33 cellular contexts compared by ENCODE assay signal in genomic region chr6:167698540-167698939, GRCh38.
DNase-seq lines count a peak whose midpoint lies in the region; ATAC-seq, FAIRE-seq and TF ChIP-seq lines count a peak whose summit lies in the region.
"Had no signal": no experiment of that assay in that cellular context is flagged by ENCODE, and none has a peak within 500 bp of the region (broad histone marks: within the 10 kb centered on the region; RNA-seq: fewer than 3 reads in every experiment).

No MANE protein-coding gene starts in this region.

- no peaks in the 10 kb centered on the region for H3K79me2 ChIP-seq in H1 (ENCODE audit: control insufficient read depth in 1 of 2, insufficient read depth in 2 of 2, low read length in 2 of 2)
- H3K79me2 ChIP-seq: parathyroid adenoma had no signal

- no peak overlapping the region for H3K4me2 ChIP-seq in H1 (ENCODE audit: insufficient read depth in 1 of 2, low read depth in 2 of 2, low read length in 2 of 2)
- H3K4me2 ChIP-seq: KMS-11, PC-9 had no signal

- H2BK120ac ChIP-seq in H1 (replicated peaks; ENCODE audit: low read depth, low read length), result no peak overlapping the region

- no peak overlapping the region for H3K9ac ChIP-seq in H1 (replicated peaks in 1 of 4; ENCODE audit: extremely low read depth in 1 of 4, low read depth in 3 of 4, low read length in 3 of 4)
- H3K9ac ChIP-seq: KMS-11, parathyroid adenoma had no signal

- H3K36me3 ChIP-seq in heart left ventricle, result no peaks in the 10 kb centered on the region
- H3K36me3 ChIP-seq in H1 (ENCODE audit: control insufficient read depth in 2 of 4, insufficient read depth in 4 of 4, low read length in 3 of 4), result no peaks in the 10 kb centered on the region
- no peaks in the 10 kb centered on the region for H3K36me3 ChIP-seq in mesodermal cell (ENCODE audit: control insufficient read depth, insufficient read depth, low read length)
- H3K36me3 ChIP-seq in upper lobe of left lung, result no peaks in the 10 kb centered on the region
- H3K36me3 ChIP-seq in tibial nerve, result no peaks in the 10 kb centered on the region
- H3K36me3 ChIP-seq: MG63 had no signal

- no peak for TF ChIP-seq RAD21 in H1 (IDR thresholded peaks at IDR 0.05 in 1 of 2, conservative IDR thresholded peaks at IDR 0.05 in 1 of 2; ENCODE audit: low read depth in 2 of 2, low read length in 2 of 2)

- TF ChIP-seq CTCF in heart left ventricle (IDR thresholded peaks at IDR 0.05) (no peak), H1 (IDR thresholded peaks at IDR 0.05; ENCODE audit: control extremely low read depth in 1 of 3, insufficient read depth in 1 of 3, low read depth in 1 of 3, low read length in 3 of 3) (no peak), upper lobe of left lung (IDR thresholded peaks at IDR 0.05) (no peak), tibial nerve (IDR thresholded peaks at IDR 0.05) (no peak)

- DNase-seq in heart left ventricle, result no peak
- DNase-seq in Right ventricle myocardium superior, result no peak
- no peak for DNase-seq in H1 (ENCODE audit: low read depth in 1 of 2, low spot score in 2 of 2)
- DNase-seq in upper lobe of left lung, result peak in 1 of 2 donors; percentile 45
- DNase-seq in activated naive CD8-positive, alpha-beta T cell treated with anti-CD3 and anti-CD28 coated beads for 36 hours, result no peak
- DNase-seq in tibial nerve (ENCODE audit: low spot score in 2 of 2), result no peak
- no peak for DNase-seq in globus pallidus (ENCODE audit: low spot score)
- DNase-seq: activated CD4-positive, alpha-beta T cell treated with anti-CD3 and anti-CD28 coated beads, Interleukin-2, amount 10 ng/mL, durations not matched to agents 7 days and 5 days; activated gamma-delta T cell treated with Interleukin-2 at 50 U/mL for 16 hours; AML-193; CD8-positive, alpha-beta T cell; DMS 273 treated with DMSO at 0.1 percent for 48 hours; endodermal cell; foreskin fibroblast; GOT3; kidney; MG63; NCI-H1105 treated with DMSO at 0.1 percent for 48 hours; NCI-H2029 treated with DMSO at 0.1 percent for 48 hours; NCI-H526 treated with DMSO at 0.1 percent for 48 hours; PC-9; stimulated activated CD4-positive, alpha-beta T cell treated with anti-CD3 and anti-CD28 coated beads, Interleukin-15, amount 100 ng/mL, for 24 hours had no signal

- no peak overlapping the region; the same call in 1 of the 2 replicates for H2BK5ac ChIP-seq in H1 (ENCODE audit: low read depth, low read length)

- H3K36me3 Mint-ChIP-seq in activated naive CD8-positive, alpha-beta T cell treated with anti-CD3 and anti-CD28 coated beads for 36 hours, result peaks cover 7% of the 10 kb centered on the region
- H3K36me3 Mint-ChIP-seq: CD8-positive, alpha-beta T cell had no signal

- H2AK5ac ChIP-seq in H1 (ENCODE audit: low read depth, low read length), result no peak overlapping the region

- H3K9me3 Mint-ChIP-seq in activated naive CD8-positive, alpha-beta T cell treated with anti-CD3 and anti-CD28 coated beads for 36 hours, result no peaks in the 10 kb centered on the region
- H3K9me3 Mint-ChIP-seq: activated B cell treated with CpG ODN at 0.5 μM for 24 hours; activated CD4-positive, alpha-beta T cell treated with anti-CD3 and anti-CD28 coated beads, Interleukin-2, amount 10 ng/mL, durations not matched to agents 7 days and 5 days; activated T-cell treated with anti-CD3 and anti-CD28 coated beads, Interleukin-2, amount 50 U/mL, for 24 hours; CD8-positive, alpha-beta T cell; neural crest cell; T-helper 1 cell treated with Interleukin-12 subunit alpha and Interleukin-12 subunit beta and Interleukin-4 antibody, amounts not matched to agents 30 μg/mL and 1 μg/mL, for 36 hours had no signal

- TF ChIP-seq EP300 in H1 (IDR thresholded peaks at IDR 0.05; ENCODE audit: borderline replicate concordance in 1 of 2, low read depth in 2 of 2, low read length in 2 of 2) (no peak), upper lobe of left lung (IDR thresholded peaks at IDR 0.05) (no peak), tibial nerve (IDR thresholded peaks at IDR 0.05) (no peak)

- FAIRE-seq in H1 (lab: Jason Lieb, UNC), result no peak
- FAIRE-seq: A204.1, astrocyte, GM19239, kidney had no signal

- POLR2A ChIA-PET in H1 (lab: Charles Lee; ENCODE audit: partially characterized antibody), result no interaction called here

- no peak overlapping the region for H2BK12ac ChIP-seq in H1 (ENCODE audit: low read depth, low read length)

- peaks cover 25% of the 10 kb centered on the region for H3K4me1 Mint-ChIP-seq in activated naive CD8-positive, alpha-beta T cell treated with anti-CD3 and anti-CD28 coated beads for 36 hours

- no peak overlapping the region for H3K23ac ChIP-seq in H1 (ENCODE audit: insufficient read length)

- no peaks in the 10 kb centered on the region for H4K20me1 ChIP-seq in H1 (replicated peaks in 1 of 2; ENCODE audit: control insufficient read depth in 1 of 2, insufficient read depth in 2 of 2, low read length in 2 of 2)

- H3K14ac ChIP-seq in H1 (ENCODE audit: insufficient read length), result no peak overlapping the region

- CTCF ChIA-PET in H1 (lab: Charles Lee; ENCODE audit: partially characterized antibody), result interaction anchor here (1.3 kb wide), 3 partner anchors 8 to 255 kb away, joined by 3 to 7 read pairs (median 4); no protein-coding TSS in a partner anchor

- H3K79me1 ChIP-seq in H1 (ENCODE audit: low read depth, low read length), result no peaks in the 10 kb centered on the region

- H2BK15ac ChIP-seq in H1 (ENCODE audit: low read length), result no peak overlapping the region

- TF ChIP-seq POLR2A in heart left ventricle (IDR thresholded peaks at IDR 0.05) (no peak), H1 (IDR thresholded peaks at IDR 0.05; ENCODE audit: control extremely low read depth in 1 of 2, low read depth in 2 of 2, low read length in 2 of 2) (no peak), upper lobe of left lung (IDR thresholded peaks at IDR 0.05) (no peak), tibial nerve (IDR thresholded peaks at IDR 0.05) (no peak)

- intact Hi-C loops in heart left ventricle (cut with DNase I), result loop anchor here in 1 of 10 donors (10.0 kb wide), 1 partner anchor 96 kb away; no protein-coding TSS in a partner anchor
- intact Hi-C loops in Right ventricle myocardium superior (cut with DNase I), result no loop called here

- no peaks in the 10 kb centered on the region for H3K27me3 ChIP-seq in heart left ventricle
- no peaks in the 10 kb centered on the region for H3K27me3 ChIP-seq in H1 (replicated peaks in 1 of 4; ENCODE audit: control insufficient read depth in 3 of 4, extremely low read depth in 1 of 4, insufficient read depth in 3 of 4, low read length in 3 of 4)
- no peaks in the 10 kb centered on the region for H3K27me3 ChIP-seq in upper lobe of left lung
- no peaks in the 10 kb centered on the region for H3K27me3 ChIP-seq in tibial nerve
- H3K27me3 ChIP-seq: MG63 had no signal

- H3K4me3 Mint-ChIP-seq in activated naive CD8-positive, alpha-beta T cell treated with anti-CD3 and anti-CD28 coated beads for 36 hours, result no peak overlapping the region
- H3K4me3 Mint-ChIP-seq: activated CD4-positive, alpha-beta T cell treated with anti-CD3 and anti-CD28 coated beads, Interleukin-2, amount 10 ng/mL, durations not matched to agents 7 days and 5 days; activated T-cell treated with anti-CD3 and anti-CD28 coated beads, Interleukin-2, amount 50 U/mL, for 24 hours; endodermal cell; neural crest cell; T-helper 1 cell treated with Interleukin-12 subunit alpha and Interleukin-12 subunit beta and Interleukin-4 antibody, amounts not matched to agents 30 μg/mL and 1 μg/mL, for 36 hours had no signal

- H4K5ac ChIP-seq in H1 (ENCODE audit: insufficient read length, low read depth, low read length), result no peak overlapping the region

- H3K27ac Mint-ChIP-seq in activated naive CD8-positive, alpha-beta T cell treated with anti-CD3 and anti-CD28 coated beads for 36 hours, result no peak overlapping the region
- H3K27ac Mint-ChIP-seq: endodermal cell had no signal

- H3K27me3 Mint-ChIP-seq in activated naive CD8-positive, alpha-beta T cell treated with anti-CD3 and anti-CD28 coated beads for 36 hours, result peaks cover 35% of the 10 kb centered on the region

- H2BK20ac ChIP-seq in H1 (ENCODE audit: low read length), result peak overlapping the region; percentile 80; the same call in 1 of the 2 replicates

- whole genome bisulfite sequencing in heart left ventricle, 4 donors, result 91 to 98% (median 97%) methylated on average over 10 to 12 of the region's 12 CpGs
- WGBS in H1 (ENCODE audit: extremely low coverage in 1 of 2, insufficient coverage in 1 of 2, insufficient read length in 1 of 2, insufficient replicate concordance in 2 of 2, low coverage in 1 of 2, low lambda C conversion rate in 2 of 2, missing lambda C conversion rate in 1 of 2), 2 experiments, result 89% methylated on average over 12 of the region's 12 CpGs; no CpG with 5 or more reads in 1 of the 2 experiments
- 91 to 94% methylated on average over 12 of the region's 12 CpGs for WGBS in mesodermal cell (ENCODE audit: insufficient coverage in 2 of 2), 2 experiments
- 86 to 100% methylated on average over 6 to 12 of the region's 12 CpGs for WGBS in upper lobe of left lung, 2 donors
- 90% methylated on average over 4 to 9 of the region's 12 CpGs for WGBS in tibial nerve, 2 donors

- peak overlapping the region; percentile 66 for H4K91ac ChIP-seq in H1 (replicated peaks; ENCODE audit: insufficient read length, low read length)

- no peak for ATAC-seq in heart left ventricle
- no peak for ATAC-seq in Right ventricle myocardium superior (ENCODE audit: poor library complexity)
- ATAC-seq in upper lobe of left lung (ENCODE audit: low FRiP score in 2 of 2), result peak; percentile 3 to 13
- ATAC-seq: SK-N-SH treated with all-trans-retinoic acid at 6 μM for 48 hours had no signal

- peak overlapping the region; percentile 22; the same call in 1 of the 2 replicates for H4K8ac ChIP-seq in H1 (ENCODE audit: extremely low read depth, insufficient read depth, low read length)

- H2AFZ ChIP-seq in H1 (ENCODE audit: low read length), result no peak overlapping the region
- H2AFZ ChIP-seq: PC-9 had no signal

- no peak overlapping the region for H3K56ac ChIP-seq in H1 (replicated peaks; ENCODE audit: insufficient read length, low read depth, low read length)

- H3K4ac ChIP-seq in H1 (replicated peaks; ENCODE audit: insufficient read length, low read depth, low read length), result no peak overlapping the region

- H3K18ac ChIP-seq in H1 (ENCODE audit: extremely low read depth, low read length), result no peak overlapping the region

- H3K9me3 ChIP-seq in heart left ventricle, result no peaks in the 10 kb centered on the region
- no peaks in the 10 kb centered on the region for H3K9me3 ChIP-seq in H1 (ENCODE audit: insufficient read depth in 2 of 2, low read depth in 1 of 2, low read length in 1 of 2)
- H3K9me3 ChIP-seq in mesodermal cell (ENCODE audit: control insufficient read depth, low read length), result no peaks in the 10 kb centered on the region
- H3K9me3 ChIP-seq in upper lobe of left lung, result no peaks in the 10 kb centered on the region
- no peaks in the 10 kb centered on the region for H3K9me3 ChIP-seq in tibial nerve
- H3K9me3 ChIP-seq: MG63 had no signal

- H3K4me1 ChIP-seq in heart left ventricle (peaks cover 0 to 21% (median 17%) of the 10 kb centered on the region in 12 donors), H1 (replicated peaks in 1 of 4; ENCODE audit: control insufficient read depth in 3 of 4, insufficient read depth in 4 of 4, low read length in 3 of 4) (peaks cover 0 to 6% (median 3%) of the 10 kb centered on the region in 4 experiments; a peak in 3 of 7 replicates), mesodermal cell (ENCODE audit: control insufficient read depth, insufficient read depth, low read length, poor library complexity, severe bottlenecking) (peaks cover 18% of the 10 kb centered on the region), upper lobe of left lung (peaks cover 9 to 23% (median 19%) of the 10 kb centered on the region in 4 donors), tibial nerve (peaks cover 0 to 14% (median 6%) of the 10 kb centered on the region in 4 donors)
- H3K4me1 ChIP-seq: parathyroid adenoma had no signal

- H3K23me2 ChIP-seq in H1 (ENCODE audit: low read depth, low read length), result no peaks in the 10 kb centered on the region

- H3K27ac ChIP-seq in heart left ventricle (peak overlapping the region; percentile 48 to 96 (median 82)), H1 (ENCODE audit: low read depth, low read length) (no peak overlapping the region), mesodermal cell (ENCODE audit: low read depth, low read length, severe bottlenecking) (peak overlapping the region; percentile 86), upper lobe of left lung (peak overlapping the region; percentile 62 to 88 (median 84)), tibial nerve (peak overlapping the region in 1 of 4 donors; percentile 79)
- H3K27ac ChIP-seq: KMS-11, PC-9 had no signal

- no peak overlapping the region for H3K4me3 ChIP-seq in heart left ventricle
- no peak overlapping the region for H3K4me3 ChIP-seq in H1 (ENCODE audit: extremely low read depth in 1 of 4, insufficient read depth in 2 of 4, low read depth in 3 of 4, low read length in 4 of 4)
- no peak overlapping the region for H3K4me3 ChIP-seq in mesodermal cell (ENCODE audit: extremely low read depth, insufficient read depth, low read length, poor library complexity, severe bottlenecking)
- no peak overlapping the region for H3K4me3 ChIP-seq in upper lobe of left lung
- no peak overlapping the region for H3K4me3 ChIP-seq in tibial nerve
- H3K4me3 ChIP-seq: MG63, PC-9 had no signal

Comparison
In these comparisons a context has a peak if more than half of its experiments do, and no peak if none do; other contexts are left out.
1. ATAC-seq: peak in upper lobe of left lung (2 of 2); none in heart left ventricle (0 of 4) and Right ventricle myocardium superior (single experiment).